Comparison of ENCODE assay signal across 15 cellular contexts in genomic region chr6:129700666-129701065, GRCh38. TPM values are rescaled to one million over a fixed set of nuclear protein-coding genes. Genes with fewer than 3 reads are reported as not detected.
DNase-seq lines count a peak whose midpoint lies in the region; ATAC-seq, FAIRE-seq and TF ChIP-seq lines count a peak whose summit lies in the region.
"Had no signal": no experiment of that assay in that cellular context is flagged by ENCODE, and none has a peak within 500 bp of the region (broad histone marks: within the 10 kb centered on the region; RNA-seq: fewer than 3 reads in every experiment).

No MANE protein-coding gene starts in this region.

- CTCF ChIA-PET in mammary epithelial cell (lab: Charles Lee; ENCODE audit: low non-redundant PET): interaction anchor here (0.7 kb wide), 1 partner anchor 57 kb away, joined by 4 read pairs; no protein-coding TSS in a partner anchor

- no peak overlapping the region for H3K4me3 Mint-ChIP-seq in astrocyte (ENCODE audit: unreplicated experiment)

- H3K9me1 ChIP-seq in keratinocyte (ENCODE audit: control insufficient read depth, extremely low read depth, insufficient read depth, low read length): peaks cover 2% of the 10 kb centered on the region

- H4K20me1 ChIP-seq in mammary epithelial cell (ENCODE audit: insufficient read depth, low read length) (no peaks in the 10 kb centered on the region), astrocyte (ENCODE audit: insufficient read depth, low read length) (no peaks in the 10 kb centered on the region), keratinocyte (ENCODE audit: control insufficient read depth, extremely low read depth, insufficient read depth, low read length) (no peaks in the 10 kb centered on the region)

- peak overlapping the region; percentile 41 for H3K4me2 ChIP-seq in mammary epithelial cell (ENCODE audit: insufficient read depth, low read depth, low read length)
- no peak overlapping the region for H3K4me2 ChIP-seq in astrocyte (ENCODE audit: low read length)
- H3K4me2 ChIP-seq in keratinocyte (ENCODE audit: control insufficient read depth, extremely low read depth, insufficient read depth, low read depth, low read length): peak overlapping the region; percentile 52
- H3K4me2 ChIP-seq: KMS-11 had no signal

- no TSS peak for BruUV-seq in mammary epithelial cell (replicated peaks; lab: Mats Ljungman, UMichigan)

- H3K4me3 ChIP-seq in mammary epithelial cell (replicated peaks in 1 of 3; ENCODE audit: insufficient read depth in 1 of 3, low read depth in 2 of 3, low read length in 3 of 3) (no peak overlapping the region), breast epithelium (no peak overlapping the region), astrocyte (ENCODE audit: insufficient read depth, low read depth, low read length) (no peak overlapping the region), keratinocyte (ENCODE audit: control insufficient read depth in 2 of 3, extremely low read depth in 1 of 3, insufficient read depth in 2 of 3, low read depth in 1 of 3, low read length in 3 of 3) (no peak overlapping the region), vagina (no peak overlapping the region)

- TF ChIP-seq CTCF in mammary epithelial cell (conservative IDR thresholded peaks at IDR 0.05 in 1 of 2, IDR thresholded peaks at IDR 0.05 in 1 of 2; ENCODE audit: extremely low read depth in 1 of 2, insufficient read depth in 1 of 2, low read depth in 1 of 2, low read length in 2 of 2) (no peak), breast epithelium (IDR thresholded peaks at IDR 0.05) (no peak), astrocyte (IDR thresholded peaks at IDR 0.05; ENCODE audit: insufficient read depth, low read depth, low read length) (no peak), keratinocyte (optimal IDR thresholded peaks at IDR 0.05 in 1 of 3, IDR thresholded peaks at IDR 0.05 in 1 of 3, conservative IDR thresholded peaks at IDR 0.05 in 1 of 3; ENCODE audit: extremely low read depth in 1 of 3, insufficient read depth in 2 of 3, low read length in 3 of 3) (no peak), vagina (IDR thresholded peaks at IDR 0.05) (no peak), GM13977 (IDR thresholded peaks at IDR 0.05; ENCODE audit: extremely low read depth, insufficient read depth, missing control alignments) (no peak)

- H3K36me3 Mint-ChIP-seq in astrocyte (ENCODE audit: low read depth, unreplicated experiment): peaks cover 11% of the 10 kb centered on the region

- dilution Hi-C loops in mammary epithelial cell (cut with HindIII; ENCODE audit: low sequenced_read_pairs) (no loop called here), keratinocyte (cut with MboI; ENCODE audit: extremely low pct_ligation_motif_present, low sequenced_read_pairs) (no loop called here)

- no peak for TF ChIP-seq POLR2A in breast epithelium (IDR thresholded peaks at IDR 0.05)
- TF ChIP-seq POLR2A in vagina (IDR thresholded peaks at IDR 0.05): no peak

- H3K4me1 Mint-ChIP-seq in astrocyte (ENCODE audit: low read depth, unreplicated experiment): peaks cover 48% of the 10 kb centered on the region

- H3K79me2 ChIP-seq in mammary epithelial cell (ENCODE audit: insufficient read depth, low read length) (peaks cover 90% of the 10 kb centered on the region), astrocyte (ENCODE audit: insufficient read depth, low read length) (peaks cover 91% of the 10 kb centered on the region), keratinocyte (ENCODE audit: control insufficient read depth, insufficient read depth, low read length) (peaks cover 87% of the 10 kb centered on the region)

- H3K9me3 Mint-ChIP-seq in astrocyte (ENCODE audit: unreplicated experiment): no peaks in the 10 kb centered on the region

- H3K27me3 ChIP-seq in mammary epithelial cell (ENCODE audit: insufficient read depth, low read length) (no peaks in the 10 kb centered on the region), breast epithelium (no peaks in the 10 kb centered on the region), astrocyte (ENCODE audit: insufficient read depth, low read length) (no peaks in the 10 kb centered on the region), keratinocyte (ENCODE audit: control insufficient read depth, extremely low read depth, insufficient read depth, low read length) (no peaks in the 10 kb centered on the region), vagina (no peaks in the 10 kb centered on the region)

- peak overlapping the region; percentile 10 for H3K9ac ChIP-seq in mammary epithelial cell (ENCODE audit: insufficient read depth, low read length)
- H3K9ac ChIP-seq in astrocyte (ENCODE audit: low read length): no peak overlapping the region
- no peak overlapping the region for H3K9ac ChIP-seq in keratinocyte (ENCODE audit: control insufficient read depth, extremely low read depth, insufficient read depth, low read length)
- H3K9ac ChIP-seq: KMS-11 had no signal

- H3K9me3 ChIP-seq in mammary epithelial cell (replicated peaks; ENCODE audit: insufficient read depth, low read length) (no peaks in the 10 kb centered on the region), breast epithelium (no peaks in the 10 kb centered on the region), astrocyte (ENCODE audit: insufficient read depth, low read depth, low read length) (no peaks in the 10 kb centered on the region), keratinocyte (ENCODE audit: control insufficient read depth, low read depth, low read length) (no peaks in the 10 kb centered on the region), vagina (no peaks in the 10 kb centered on the region)

- in situ Hi-C loops in mammary epithelial cell (cut with MboI; ENCODE audit: low sequenced_read_pairs in 2 of 2): no loop called here
- in situ Hi-C loops in GM13977 (cut with MboI; ENCODE audit: low pct_unique_long_range_greater_than_20kb, low sequenced_read_pairs, unreplicated experiment): no loop called here

- H3K4me1 ChIP-seq in mammary epithelial cell (ENCODE audit: insufficient read depth, low read length): peaks cover 31% of the 10 kb centered on the region
- H3K4me1 ChIP-seq in breast epithelium: no peaks in the 10 kb centered on the region
- H3K4me1 ChIP-seq in astrocyte (ENCODE audit: insufficient read depth, low read length): peaks cover 13% of the 10 kb centered on the region
- H3K4me1 ChIP-seq in keratinocyte (ENCODE audit: control insufficient read depth, extremely low read depth, insufficient read depth, low read length): peaks cover 28% of the 10 kb centered on the region
- H3K4me1 ChIP-seq in vagina: no peaks in the 10 kb centered on the region

- no peaks in the 10 kb centered on the region for H3K27me3 Mint-ChIP-seq in astrocyte (ENCODE audit: low read depth, unreplicated experiment)

- no peaks in the 10 kb centered on the region for H3K36me3 ChIP-seq in mammary epithelial cell (ENCODE audit: insufficient read depth, low read length)
- H3K36me3 ChIP-seq in breast epithelium: no peaks in the 10 kb centered on the region
- no peaks in the 10 kb centered on the region for H3K36me3 ChIP-seq in astrocyte (ENCODE audit: insufficient read depth, low read length)
- peaks cover 0 to 8% of the 10 kb centered on the region in 2 experiments for H3K36me3 ChIP-seq in keratinocyte (ENCODE audit: control insufficient read depth in 2 of 2, extremely low read depth in 1 of 2, insufficient read depth in 2 of 2, low read length in 2 of 2)
- H3K36me3 ChIP-seq in vagina: no peaks in the 10 kb centered on the region

- H3K27ac ChIP-seq in mammary epithelial cell (ENCODE audit: insufficient read depth, low read depth, low read length): peak overlapping the region; percentile 54
- no peak overlapping the region for H3K27ac ChIP-seq in breast epithelium
- no peak overlapping the region for H3K27ac ChIP-seq in astrocyte (ENCODE audit: low read depth, low read length)
- H3K27ac ChIP-seq in keratinocyte (ENCODE audit: control insufficient read depth, insufficient read depth, low read length): no peak overlapping the region
- H3K27ac ChIP-seq in vagina: no peak overlapping the region
- H3K27ac ChIP-seq: KMS-11 had no signal

- FAIRE-seq in astrocyte (lab: Jason Lieb, UNC): no peak
- FAIRE-seq in keratinocyte (lab: Jason Lieb, UNC): no peak
- FAIRE-seq: H1 had no signal

- intact Hi-C loops in mammary epithelial cell (cut with micrococcal nuclease): no loop called here
- intact Hi-C loops in breast epithelium (cut with DNase I; ENCODE audit: low total_unique reads): no loop called here
- intact Hi-C loops in vagina (cut with DNase I): no loop called here

- H2AFZ ChIP-seq in mammary epithelial cell (ENCODE audit: low read depth, low read length): no peak overlapping the region
- H2AFZ ChIP-seq in astrocyte (ENCODE audit: low read depth, low read length): no peak overlapping the region
- H2AFZ ChIP-seq in keratinocyte (ENCODE audit: control insufficient read depth, low read length): no peak overlapping the region

- 97% methylated on average over 2 of the region's 2 CpGs for WGBS in mammary epithelial cell (ENCODE audit: low coverage, missing lambda C conversion rate)

- DNase-seq in mammary epithelial cell (no peak), breast epithelium (ENCODE audit: low spot score in 2 of 2) (no peak), astrocyte (ENCODE audit: low read depth) (no peak), keratinocyte (ENCODE audit: low read depth, low spot score) (no peak), vagina (ENCODE audit: extremely low spot score in 2 of 2) (no peak), GM13977 (ENCODE audit: low spot score) (no peak)
- no peak for DNase-seq in activated effector memory CD4-positive, alpha-beta T cell treated with anti-CD3 and anti-CD28 coated beads, Interleukin-2, amount 50 U/mL, for 16 hours
- DNase-seq: C1 segment of cervical spinal cord, DMS79 treated with DMSO at 0.1 percent for 48 hours, NCI-H1092 treated with DMSO at 0.1 percent for 48 hours, NCI-H2081 treated with DMSO at 0.1 percent for 48 hours, NCI-H510A treated with DMSO at 0.1 percent for 48 hours had no signal

- no peak for ATAC-seq in HG02973 (IDR thresholded peaks at IDR 0.05; ENCODE audit: unreplicated experiment)

- peak overlapping the region; percentile 72 for H3K27ac Mint-ChIP-seq in astrocyte (ENCODE audit: unreplicated experiment)

RNA-seq across cellular contexts. Expression of gene ARHGAP18, which starts 9.3 kb away (rescaled TPM):
- total RNA-seq in mammary epithelial cell (10 to 100 TPM; 20.8 to 28.5 TPM), breast epithelium (10 to 100 TPM; 14.7 to 28.7 (median 24.8) TPM), astrocyte (38.6 and 43.2 TPM in 2 replicates), vagina (7.6 TPM)
- polyA plus RNA-seq in mammary epithelial cell (14.9 TPM), keratinocyte (7.1 to 22.0 TPM (median 17.7 TPM) in 3 replicates)
- polyA minus RNA-seq in mammary epithelial cell (17.2 TPM), keratinocyte (6.2 to 21.2 TPM (median 11.5 TPM) in 3 replicates)
- 2.6 TPM for polyA plus RNA-seq in keratinocyte (2011; ENCODE audit: low read depth)
- polyA plus RNA-seq in keratinocyte (2011; cell fraction: cytosol; rRNA removed): 8.0 and 12.3 TPM in 2 replicates
- 6.6 and 7.7 TPM in 2 replicates for polyA plus RNA-seq in keratinocyte (2011; cell fraction: nucleus; rRNA removed)
- polyA plus RNA-seq in keratinocyte (2012; ENCODE audit: low replicate concordance): 2.5 and 24.4 TPM in 2 replicates
- 11.3 TPM for polyA minus RNA-seq in keratinocyte (2011; cell fraction: cytosol; rRNA and poly(A)+ RNA removed)
- 10.1 and 18.2 TPM in 2 replicates for polyA minus RNA-seq in keratinocyte (2011; cell fraction: nucleus; rRNA and poly(A)+ RNA removed)
